ENCODE assay signal across 21 cellular contexts in the genomic region with DNA sequence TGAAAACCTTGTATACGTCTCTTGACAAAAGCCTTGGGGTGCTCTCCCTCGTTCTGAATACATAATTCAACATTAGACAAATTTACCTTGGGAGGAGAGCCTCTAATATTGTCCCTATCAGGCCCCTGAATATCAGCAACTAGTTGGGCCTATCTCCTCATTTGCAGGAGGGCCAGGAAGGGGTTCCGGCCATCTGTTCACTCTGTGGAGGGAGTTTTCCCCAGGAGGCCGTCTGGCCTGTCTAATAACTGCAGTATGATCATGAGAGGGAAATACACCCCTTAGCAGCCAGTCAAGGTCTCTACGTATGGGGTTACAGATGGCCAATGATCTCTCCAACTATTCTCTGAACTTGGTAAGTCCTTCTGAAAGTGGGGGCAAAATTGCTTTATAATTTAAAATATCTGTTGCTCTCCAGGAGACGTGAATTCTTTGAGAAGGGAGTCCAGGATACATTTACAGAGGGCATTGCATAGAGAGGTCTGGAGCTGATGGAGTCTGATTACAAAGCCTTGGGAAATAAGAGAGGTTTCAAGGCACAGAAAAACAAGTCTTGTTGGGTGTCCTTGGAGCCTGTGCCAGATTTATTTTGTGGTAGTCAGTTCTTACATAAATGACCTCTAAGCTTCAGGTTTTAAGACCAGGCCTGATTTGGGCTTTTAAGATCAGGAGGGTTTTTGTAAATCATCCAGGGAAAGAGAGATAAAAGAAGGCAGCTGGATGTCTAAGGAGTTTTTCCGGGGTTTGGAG. TPM values are rescaled to one million over a fixed set of nuclear protein-coding genes. Genes with fewer than 3 reads are reported as not detected.
DNase-seq lines count a peak whose midpoint lies in the region; ATAC-seq and TF ChIP-seq lines count a peak whose summit lies in the region.
"Had no signal": no experiment of that assay in that cellular context is flagged by ENCODE, and none has a peak within 500 bp of the region (broad histone marks: within the 10 kb centered on the region; RNA-seq: fewer than 3 reads in every experiment).

No MANE protein-coding gene starts in this region.

- H3K9me3 ChIP-seq in BE2C, result no peaks in the 10 kb centered on the region
- H3K9me3 ChIP-seq: thoracic aorta had no signal

- TF ChIP-seq CTCF in nephron (IDR thresholded peaks at IDR 0.05; ENCODE audit: unreplicated experiment in 3 of 3), result no peak
- TF ChIP-seq CTCF in BE2C (IDR thresholded peaks at IDR 0.05; ENCODE audit: low read depth, low read length), result no peak

- no peaks in the 10 kb centered on the region for H3K36me3 Mint-ChIP-seq in nephron (ENCODE audit: low read depth)
- H3K36me3 Mint-ChIP-seq: activated naive CD8-positive, alpha-beta T cell; stimulated activated effector memory CD8-positive, alpha-beta T cell treated with anti-CD3 and anti-CD28 coated beads, Interleukin-12 subunit alpha, Interleukin-12 subunit beta, amount 100 ng/mL, for 72 hours had no signal

- no peak overlapping the region for H3K4me3 ChIP-seq in BE2C (ENCODE audit: low read depth, low read length)
- H3K4me3 ChIP-seq: PC-9, thoracic aorta had no signal

- H3K27me3 ChIP-seq in BE2C, result no peaks in the 10 kb centered on the region

- H3K27me3 Mint-ChIP-seq in nephron (ENCODE audit: low read depth), result no peaks in the 10 kb centered on the region

- no peak for ATAC-seq in GM19324 (IDR thresholded peaks at IDR 0.05; ENCODE audit: low FRiP score, unreplicated experiment)
- ATAC-seq: activated CD4-positive, CD25-positive, alpha-beta regulatory T cell treated with anti-CD3 and anti-CD28 coated beads, Interleukin-2, amount 50 U/mL, for 24 hours; esophagus mucosa; stimulated activated effector memory CD8-positive, alpha-beta T cell treated with anti-CD3 and anti-CD28 coated beads, Interleukin-12 subunit alpha, Interleukin-12 subunit beta, amount 100 ng/mL, for 72 hours had no signal

- peak overlapping the region; percentile 7 to 24 (median 20) for H3K4me3 Mint-ChIP-seq in nephron
- H3K4me3 Mint-ChIP-seq: activated naive CD8-positive, alpha-beta T cell; activated T-helper 1 cell treated with anti-CD3 and anti-CD28 coated beads, Interleukin-12 subunit alpha, Interleukin-12 subunit beta, Interleukin-2, Interleukin-4 antibody, amounts not matched to agents 30 ng/mL and 10 ng/mL and 1 ng/mL, durations not matched to agents 14 hours and 24 hours and 36 hours; stimulated activated effector memory CD8-positive, alpha-beta T cell treated with anti-CD3 and anti-CD28 coated beads, Interleukin-12 subunit alpha, Interleukin-12 subunit beta, amount 100 ng/mL, for 72 hours; T-helper 2 cell treated with Interferon-gamma antibody and Interleukin-4, amounts not matched to agents 5 μg/mL and 100 μg/mL, for 36 hours had no signal

- peak overlapping the region; percentile 92 to 95 (median 93) for H3K27ac Mint-ChIP-seq in nephron
- H3K27ac Mint-ChIP-seq: activated naive CD8-positive, alpha-beta T cell; activated T-helper 1 cell treated with anti-CD3 and anti-CD28 coated beads, Interleukin-12 subunit alpha, Interleukin-12 subunit beta, Interleukin-2, Interleukin-4 antibody, amounts not matched to agents 30 ng/mL and 10 ng/mL and 1 ng/mL, durations not matched to agents 14 hours and 24 hours and 36 hours; stimulated activated effector memory CD8-positive, alpha-beta T cell treated with anti-CD3 and anti-CD28 coated beads, Interleukin-12 subunit alpha, Interleukin-12 subunit beta, amount 100 ng/mL, for 72 hours; T-helper 2 cell treated with Interferon-gamma antibody and Interleukin-4, amounts not matched to agents 5 μg/mL and 100 μg/mL, for 36 hours had no signal

- peaks cover 3% of the 10 kb centered on the region for H3K9me3 Mint-ChIP-seq in nephron
- H3K9me3 Mint-ChIP-seq: activated T-helper 1 cell treated with anti-CD3 and anti-CD28 coated beads, Interleukin-12 subunit alpha, Interleukin-12 subunit beta, Interleukin-2, Interleukin-4 antibody, amounts not matched to agents 30 ng/mL and 10 ng/mL and 1 ng/mL, durations not matched to agents 14 hours and 24 hours and 36 hours; stimulated activated effector memory CD8-positive, alpha-beta T cell treated with anti-CD3 and anti-CD28 coated beads, Interleukin-12 subunit alpha, Interleukin-12 subunit beta, amount 100 ng/mL, for 72 hours; T-helper 2 cell treated with Interferon-gamma antibody and Interleukin-4, amounts not matched to agents 5 μg/mL and 100 μg/mL, for 36 hours had no signal

- H3K4me1 Mint-ChIP-seq in nephron, result peaks cover 52% of the 10 kb centered on the region
- H3K4me1 Mint-ChIP-seq: stimulated activated effector memory CD8-positive, alpha-beta T cell treated with anti-CD3 and anti-CD28 coated beads, Interleukin-12 subunit alpha, Interleukin-12 subunit beta, amount 100 ng/mL, for 72 hours had no signal

- H3K4me1 ChIP-seq in BE2C, result no peaks in the 10 kb centered on the region

- DNase-seq in DMS 273 (lab: John Stamatoyannopoulos, UW; ENCODE audit: unreplicated experiment), result peak; percentile 88
- peak; percentile 25 for DNase-seq in NCI-H82 treated with DMSO at 0.1 percent for 48 hours (lab: John Stamatoyannopoulos, UW; ENCODE audit: unreplicated experiment)
- peak; percentile 20 for DNase-seq in cerebellum (ENCODE audit: low spot score)
- DNase-seq in BE2C, result no peak
- no peak for DNase-seq in activated naive CD4-positive, alpha-beta T cell treated with anti-CD3 and anti-CD28 coated beads, Interleukin-2, amount 50 U/mL, for 16 hours
- DNase-seq in epidermal melanocyte (ENCODE audit: insufficient read length, low spot score), result no peak
- DNase-seq: activated CD8-positive, alpha-beta memory T cell treated with anti-CD3 and anti-CD28 coated beads for 24 hours; head of caudate nucleus; Kasumi-1; NCI-H1105; NCI-H748 treated with DMSO at 0.1 percent for 48 hours; PC-9 had no signal

- no peaks in the 10 kb centered on the region for H3K36me3 ChIP-seq in BE2C
- H3K36me3 ChIP-seq: thoracic aorta had no signal

RNA-seq across cellular contexts. Expression of a gene that starts 48.2 kb away (rescaled TPM):
- 32.8 TPM for total RNA-seq in cerebellum
- 106 TPM for polyA plus RNA-seq in BE2C (2012; ENCODE audit: insufficient read depth, insufficient read length, low read depth)

RNA-seq across cellular contexts. Expression of a gene that starts 56.8 kb away (rescaled TPM):
- total RNA-seq in cerebellum, result 12.2 TPM
- polyA plus RNA-seq in BE2C (2012; ENCODE audit: insufficient read depth, insufficient read length, low read depth), result 38.7 TPM

Comparison
In these comparisons a context has a peak if more than half of its experiments do, and no peak if none do; other contexts are left out.
1. DNase-seq: peak in DMS 273 (single experiment), NCI-H82 treated with DMSO at 0.1 percent for 48 hours (single experiment) and cerebellum (single experiment); none in BE2C (single experiment), activated naive CD4-positive, alpha-beta T cell treated with anti-CD3 and anti-CD28 coated beads, Interleukin-2, amount 50 U/mL, for 16 hours (single experiment) and epidermal melanocyte (single experiment).